ENCODE assay signal across 1 cellular context in the genomic region with DNA sequence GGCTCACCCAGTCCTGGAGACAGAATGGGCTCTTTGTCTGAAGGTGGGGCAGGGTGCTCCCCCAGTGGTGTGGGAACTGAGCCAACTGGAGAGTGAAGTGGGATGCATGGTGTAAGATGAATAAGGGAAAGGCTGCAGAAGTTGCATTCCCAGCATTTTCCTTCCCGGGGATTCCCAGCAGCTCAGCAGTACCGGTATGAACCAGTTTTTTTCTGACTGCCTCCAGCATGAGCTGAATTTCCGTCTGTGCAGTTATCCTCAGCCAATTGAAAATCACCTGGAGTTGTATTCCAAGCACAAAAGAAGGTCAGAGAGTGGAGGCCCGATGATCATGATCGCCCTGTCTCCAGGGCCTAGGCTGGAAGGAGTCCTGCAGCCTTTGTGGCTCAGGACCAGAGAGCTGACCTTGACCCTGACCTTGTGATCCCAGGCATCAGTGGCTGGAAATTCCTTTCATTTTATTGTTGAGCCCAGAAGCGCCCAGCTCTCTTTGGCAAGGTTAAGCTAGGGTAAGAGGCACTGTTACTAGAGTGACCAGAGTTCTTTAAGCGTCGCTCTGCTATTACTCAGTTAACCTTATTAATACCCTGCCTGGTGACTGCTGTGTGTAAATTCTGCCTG.
A peak's percentile ranks its signal among the peaks of the same experiment; 100 is the strongest.
TF ChIP-seq lines count a peak whose summit lies in the region.

No MANE protein-coding gene starts in this region.

TF ChIP-seq in HepG2, 621 proteins besides CTCF, POLR2A, EP300 and RAD21 (continued from another document and continues in another):
- TF ChIP-seq, protein P1, sequence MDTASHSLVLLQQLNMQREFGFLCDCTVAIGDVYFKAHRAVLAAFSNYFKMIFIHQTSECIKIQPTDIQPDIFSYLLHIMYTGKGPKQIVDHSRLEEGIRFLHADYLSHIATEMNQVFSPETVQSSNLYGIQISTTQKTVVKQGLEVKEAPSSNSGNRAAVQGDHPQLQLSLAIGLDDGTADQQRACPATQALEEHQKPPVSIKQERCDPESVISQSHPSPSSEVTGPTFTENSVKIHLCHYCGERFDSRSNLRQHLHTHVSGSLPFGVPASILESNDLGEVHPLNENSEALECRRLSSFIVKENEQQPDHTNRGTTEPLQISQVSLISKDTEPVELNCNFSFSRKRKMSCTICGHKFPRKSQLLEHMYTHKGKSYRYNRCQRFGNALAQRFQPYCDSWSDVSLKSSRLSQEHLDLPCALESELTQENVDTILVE (CRISPR knock-in tag; IDR thresholded peaks at IDR 0.05) = no peak
- TF ChIP-seq ZNF10 (CRISPR knock-in tag; IDR thresholded peaks at IDR 0.05; ENCODE audit: borderline replicate concordance, low read depth) (no peak), TBL1XR1 (IDR thresholded peaks at IDR 0.05; ENCODE audit: borderline replicate concordance, low read length, partially characterized antibody) (peak; percentile 53), NFYC (CRISPR knock-in tag; IDR thresholded peaks at IDR 0.05) (no peak), ZNF414 (CRISPR knock-in tag; IDR thresholded peaks at IDR 0.05) (no peak), RFXAP (CRISPR knock-in tag; IDR thresholded peaks at IDR 0.05; ENCODE audit: borderline replicate concordance) (peak; percentile 73; the same call in 1 of the 2 replicates), ZNF792 (CRISPR knock-in tag; IDR thresholded peaks at IDR 0.05) (0 out of 2 replicates have a peak, but pooled peaks have one; percentile 25), HMG20A (CRISPR knock-in tag; IDR thresholded peaks at IDR 0.05; ENCODE audit: borderline replicate concordance) (peak; percentile 65; the same call in 1 of the 2 replicates), MAFK (conservative IDR thresholded peaks at IDR 0.05 in 1 of 2, IDR thresholded peaks at IDR 0.05 in 1 of 2; ENCODE audit: low read length in 2 of 2) (peak; percentile 14 to 18; a peak in 3 of 4 replicates), RBAK (CRISPR knock-in tag; IDR thresholded peaks at IDR 0.05) (no peak), FOXJ3 (CRISPR knock-in tag; IDR thresholded peaks at IDR 0.05; ENCODE audit: borderline replicate concordance) (0 out of 2 replicates have a peak, but pooled peaks have one; percentile 24)
- TF ChIP-seq, protein P2, sequence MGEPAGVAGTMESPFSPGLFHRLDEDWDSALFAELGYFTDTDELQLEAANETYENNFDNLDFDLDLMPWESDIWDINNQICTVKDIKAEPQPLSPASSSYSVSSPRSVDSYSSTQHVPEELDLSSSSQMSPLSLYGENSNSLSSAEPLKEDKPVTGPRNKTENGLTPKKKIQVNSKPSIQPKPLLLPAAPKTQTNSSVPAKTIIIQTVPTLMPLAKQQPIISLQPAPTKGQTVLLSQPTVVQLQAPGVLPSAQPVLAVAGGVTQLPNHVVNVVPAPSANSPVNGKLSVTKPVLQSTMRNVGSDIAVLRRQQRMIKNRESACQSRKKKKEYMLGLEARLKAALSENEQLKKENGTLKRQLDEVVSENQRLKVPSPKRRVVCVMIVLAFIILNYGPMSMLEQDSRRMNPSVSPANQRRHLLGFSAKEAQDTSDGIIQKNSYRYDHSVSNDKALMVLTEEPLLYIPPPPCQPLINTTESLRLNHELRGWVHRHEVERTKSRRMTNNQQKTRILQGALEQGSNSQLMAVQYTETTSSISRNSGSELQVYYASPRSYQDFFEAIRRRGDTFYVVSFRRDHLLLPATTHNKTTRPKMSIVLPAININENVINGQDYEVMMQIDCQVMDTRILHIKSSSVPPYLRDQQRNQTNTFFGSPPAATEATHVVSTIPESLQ (CRISPR knock-in tag; conservative IDR thresholded peaks at IDR 0.05) = no peak
- TF ChIP-seq, protein P3, sequence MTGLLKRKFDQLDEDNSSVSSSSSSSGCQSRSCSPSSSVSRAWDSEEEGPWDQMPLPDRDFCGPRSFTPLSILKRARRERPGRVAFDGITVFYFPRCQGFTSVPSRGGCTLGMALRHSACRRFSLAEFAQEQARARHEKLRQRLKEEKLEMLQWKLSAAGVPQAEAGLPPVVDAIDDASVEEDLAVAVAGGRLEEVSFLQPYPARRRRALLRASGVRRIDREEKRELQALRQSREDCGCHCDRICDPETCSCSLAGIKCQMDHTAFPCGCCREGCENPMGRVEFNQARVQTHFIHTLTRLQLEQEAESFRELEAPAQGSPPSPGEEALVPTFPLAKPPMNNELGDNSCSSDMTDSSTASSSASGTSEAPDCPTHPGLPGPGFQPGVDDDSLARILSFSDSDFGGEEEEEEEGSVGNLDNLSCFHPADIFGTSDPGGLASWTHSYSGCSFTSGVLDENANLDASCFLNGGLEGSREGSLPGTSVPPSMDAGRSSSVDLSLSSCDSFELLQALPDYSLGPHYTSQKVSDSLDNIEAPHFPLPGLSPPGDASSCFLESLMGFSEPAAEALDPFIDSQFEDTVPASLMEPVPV (CRISPR knock-in tag; IDR thresholded peaks at IDR 0.05) = no peak
- TF ChIP-seq, protein P4, sequence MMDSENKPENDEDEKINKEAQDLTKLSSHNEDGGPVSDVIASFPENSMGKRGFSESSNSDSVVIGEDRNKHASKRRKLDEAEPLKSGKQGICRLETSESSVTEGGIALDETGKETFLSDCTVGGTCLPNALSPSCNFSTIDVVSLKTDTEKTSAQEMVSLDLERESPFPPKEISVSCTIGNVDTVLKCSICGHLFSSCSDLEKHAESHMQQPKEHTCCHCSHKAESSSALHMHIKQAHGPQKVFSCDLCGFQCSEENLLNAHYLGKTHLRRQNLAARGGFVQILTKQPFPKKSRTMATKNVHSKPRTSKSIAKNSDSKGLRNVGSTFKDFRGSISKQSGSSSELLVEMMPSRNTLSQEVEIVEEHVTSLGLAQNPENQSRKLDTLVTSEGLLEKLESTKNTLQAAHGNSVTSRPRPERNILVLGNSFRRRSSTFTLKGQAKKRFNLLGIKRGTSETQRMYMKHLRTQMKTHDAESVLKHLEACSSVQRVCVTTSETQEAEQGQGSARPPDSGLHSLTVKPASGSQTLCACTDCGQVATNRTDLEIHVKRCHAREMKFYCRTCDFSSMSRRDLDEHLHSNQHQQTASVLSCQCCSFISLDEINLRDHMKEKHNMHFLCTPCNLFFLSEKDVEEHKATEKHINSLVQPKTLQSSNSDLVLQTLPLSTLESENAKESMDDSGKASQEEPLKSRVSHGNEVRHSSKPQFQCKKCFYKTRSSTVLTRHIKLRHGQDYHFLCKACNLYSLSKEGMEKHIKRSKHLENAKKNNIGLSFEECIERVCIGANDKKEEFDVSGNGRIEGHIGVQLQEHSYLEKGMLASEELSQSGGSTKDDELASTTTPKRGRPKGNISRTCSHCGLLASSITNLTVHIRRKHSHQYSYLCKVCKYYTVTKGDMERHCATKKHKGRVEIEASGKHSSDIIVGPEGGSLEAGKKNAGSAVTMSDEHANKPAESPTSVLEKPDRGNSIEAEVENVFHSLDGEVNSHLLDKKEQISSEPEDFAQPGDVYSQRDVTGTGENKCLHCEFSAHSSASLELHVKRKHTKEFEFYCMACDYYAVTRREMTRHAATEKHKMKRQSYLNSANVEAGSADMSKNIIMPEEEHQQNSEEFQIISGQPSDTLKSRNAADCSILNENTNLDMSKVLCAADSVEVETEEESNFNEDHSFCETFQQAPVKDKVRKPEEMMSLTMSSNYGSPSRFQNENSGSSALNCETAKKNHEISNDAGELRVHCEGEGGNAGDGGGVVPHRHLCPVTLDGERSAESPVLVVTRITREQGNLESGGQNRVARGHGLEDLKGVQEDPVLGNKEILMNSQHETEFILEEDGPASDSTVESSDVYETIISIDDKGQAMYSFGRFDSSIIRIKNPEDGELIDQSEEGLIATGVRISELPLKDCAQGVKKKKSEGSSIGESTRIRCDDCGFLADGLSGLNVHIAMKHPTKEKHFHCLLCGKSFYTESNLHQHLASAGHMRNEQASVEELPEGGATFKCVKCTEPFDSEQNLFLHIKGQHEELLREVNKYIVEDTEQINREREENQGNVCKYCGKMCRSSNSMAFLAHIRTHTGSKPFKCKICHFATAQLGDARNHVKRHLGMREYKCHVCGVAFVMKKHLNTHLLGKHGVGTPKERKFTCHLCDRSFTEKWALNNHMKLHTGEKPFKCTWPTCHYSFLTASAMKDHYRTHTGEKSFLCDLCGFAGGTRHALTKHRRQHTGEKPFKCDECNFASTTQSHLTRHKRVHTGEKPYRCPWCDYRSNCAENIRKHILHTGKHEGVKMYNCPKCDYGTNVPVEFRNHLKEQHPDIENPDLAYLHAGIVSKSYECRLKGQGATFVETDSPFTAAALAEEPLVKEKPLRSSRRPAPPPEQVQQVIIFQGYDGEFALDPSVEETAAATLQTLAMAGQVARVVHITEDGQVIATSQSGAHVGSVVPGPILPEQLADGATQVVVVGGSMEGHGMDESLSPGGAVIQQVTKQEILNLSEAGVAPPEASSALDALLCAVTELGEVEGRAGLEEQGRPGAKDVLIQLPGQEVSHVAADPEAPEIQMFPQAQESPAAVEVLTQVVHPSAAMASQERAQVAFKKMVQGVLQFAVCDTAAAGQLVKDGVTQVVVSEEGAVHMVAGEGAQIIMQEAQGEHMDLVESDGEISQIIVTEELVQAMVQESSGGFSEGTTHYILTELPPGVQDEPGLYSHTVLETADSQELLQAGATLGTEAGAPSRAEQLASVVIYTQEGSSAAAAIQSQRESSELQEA (CRISPR knock-in tag; IDR thresholded peaks at IDR 0.05; ENCODE audit: not compliant biosample characterization) = no peak
- TF ChIP-seq, protein P5, sequence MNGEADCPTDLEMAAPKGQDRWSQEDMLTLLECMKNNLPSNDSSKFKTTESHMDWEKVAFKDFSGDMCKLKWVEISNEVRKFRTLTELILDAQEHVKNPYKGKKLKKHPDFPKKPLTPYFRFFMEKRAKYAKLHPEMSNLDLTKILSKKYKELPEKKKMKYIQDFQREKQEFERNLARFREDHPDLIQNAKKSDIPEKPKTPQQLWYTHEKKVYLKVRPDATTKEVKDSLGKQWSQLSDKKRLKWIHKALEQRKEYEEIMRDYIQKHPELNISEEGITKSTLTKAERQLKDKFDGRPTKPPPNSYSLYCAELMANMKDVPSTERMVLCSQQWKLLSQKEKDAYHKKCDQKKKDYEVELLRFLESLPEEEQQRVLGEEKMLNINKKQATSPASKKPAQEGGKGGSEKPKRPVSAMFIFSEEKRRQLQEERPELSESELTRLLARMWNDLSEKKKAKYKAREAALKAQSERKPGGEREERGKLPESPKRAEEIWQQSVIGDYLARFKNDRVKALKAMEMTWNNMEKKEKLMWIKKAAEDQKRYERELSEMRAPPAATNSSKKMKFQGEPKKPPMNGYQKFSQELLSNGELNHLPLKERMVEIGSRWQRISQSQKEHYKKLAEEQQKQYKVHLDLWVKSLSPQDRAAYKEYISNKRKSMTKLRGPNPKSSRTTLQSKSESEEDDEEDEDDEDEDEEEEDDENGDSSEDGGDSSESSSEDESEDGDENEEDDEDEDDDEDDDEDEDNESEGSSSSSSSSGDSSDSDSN (CRISPR knock-in tag; IDR thresholded peaks at IDR 0.05) = no peak
- TF ChIP-seq, protein P6, sequence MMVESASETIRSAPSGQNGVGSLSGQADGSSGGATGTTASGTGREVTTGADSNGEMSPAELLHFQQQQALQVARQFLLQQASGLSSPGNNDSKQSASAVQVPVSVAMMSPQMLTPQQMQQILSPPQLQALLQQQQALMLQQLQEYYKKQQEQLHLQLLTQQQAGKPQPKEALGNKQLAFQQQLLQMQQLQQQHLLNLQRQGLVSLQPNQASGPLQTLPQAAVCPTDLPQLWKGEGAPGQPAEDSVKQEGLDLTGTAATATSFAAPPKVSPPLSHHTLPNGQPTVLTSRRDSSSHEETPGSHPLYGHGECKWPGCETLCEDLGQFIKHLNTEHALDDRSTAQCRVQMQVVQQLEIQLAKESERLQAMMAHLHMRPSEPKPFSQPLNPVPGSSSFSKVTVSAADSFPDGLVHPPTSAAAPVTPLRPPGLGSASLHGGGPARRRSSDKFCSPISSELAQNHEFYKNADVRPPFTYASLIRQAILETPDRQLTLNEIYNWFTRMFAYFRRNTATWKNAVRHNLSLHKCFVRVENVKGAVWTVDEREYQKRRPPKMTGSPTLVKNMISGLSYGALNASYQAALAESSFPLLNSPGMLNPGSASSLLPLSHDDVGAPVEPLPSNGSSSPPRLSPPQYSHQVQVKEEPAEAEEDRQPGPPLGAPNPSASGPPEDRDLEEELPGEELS (CRISPR knock-in tag; IDR thresholded peaks at IDR 0.05) = no peak
- TF ChIP-seq, protein P7, sequence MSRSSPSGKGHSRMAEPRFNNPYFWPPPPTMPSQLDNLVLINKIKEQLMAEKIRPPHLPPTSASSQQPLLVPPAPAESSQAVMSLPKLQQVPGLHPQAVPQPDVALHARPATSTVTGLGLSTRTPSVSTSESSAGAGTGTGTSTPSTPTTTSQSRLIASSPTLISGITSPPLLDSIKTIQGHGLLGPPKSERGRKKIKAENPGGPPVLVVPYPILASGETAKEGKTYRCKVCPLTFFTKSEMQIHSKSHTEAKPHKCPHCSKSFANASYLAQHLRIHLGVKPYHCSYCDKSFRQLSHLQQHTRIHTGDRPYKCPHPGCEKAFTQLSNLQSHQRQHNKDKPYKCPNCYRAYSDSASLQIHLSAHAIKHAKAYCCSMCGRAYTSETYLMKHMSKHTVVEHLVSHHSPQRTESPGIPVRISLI (CRISPR knock-in tag; IDR thresholded peaks at IDR 0.05; ENCODE audit: borderline replicate concordance) = peak; percentile 52; the same call in 1 of the 2 replicates
- TF ChIP-seq, protein P8, sequence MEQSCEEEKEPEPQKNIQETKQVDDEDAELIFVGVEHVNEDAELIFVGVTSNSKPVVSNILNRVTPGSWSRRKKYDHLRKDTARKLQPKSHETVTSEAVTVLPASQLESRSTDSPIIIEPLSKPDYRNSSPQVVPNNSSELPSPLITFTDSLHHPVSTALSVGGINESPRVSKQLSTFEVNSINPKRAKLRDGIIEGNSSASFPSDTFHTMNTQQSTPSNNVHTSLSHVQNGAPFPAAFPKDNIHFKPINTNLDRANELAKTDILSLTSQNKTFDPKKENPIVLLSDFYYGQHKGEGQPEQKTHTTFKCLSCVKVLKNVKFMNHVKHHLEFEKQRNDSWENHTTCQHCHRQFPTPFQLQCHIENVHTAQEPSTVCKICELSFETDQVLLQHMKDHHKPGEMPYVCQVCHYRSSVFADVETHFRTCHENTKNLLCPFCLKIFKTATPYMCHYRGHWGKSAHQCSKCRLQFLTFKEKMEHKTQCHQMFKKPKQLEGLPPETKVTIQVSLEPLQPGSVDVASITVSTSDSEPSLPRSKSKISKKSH (CRISPR knock-in tag; IDR thresholded peaks at IDR 0.05; ENCODE audit: borderline replicate concordance) = no peak
